In genomic region chr11:126061707-126062678, GRCh38 we compare ENCODE assay signal across 8 cellular contexts. TPM values are rescaled to one million over a fixed set of nuclear protein-coding genes. Genes with fewer than 3 reads are reported as not detected.
DNase-seq lines count a peak whose midpoint lies in the region; ATAC-seq, FAIRE-seq and TF ChIP-seq lines count a peak whose summit lies in the region.

No MANE protein-coding gene starts in this region.

- no peaks in the 10 kb centered on the region for H4K20me1 ChIP-seq in keratinocyte (ENCODE audit: control insufficient read depth, extremely low read depth, insufficient read depth, low read length)

- H3K27ac ChIP-seq in RWPE1 (peak overlapping the region; percentile 82), keratinocyte (ENCODE audit: control insufficient read depth, insufficient read depth, low read length) (no peak overlapping the region)

- peak; percentile 72 for TF ChIP-seq CTCF in RWPE1 (conservative IDR thresholded peaks at IDR 0.05; ENCODE audit: low read depth)
- peak; percentile 68 to 81 (median 74) for TF ChIP-seq CTCF in keratinocyte (optimal IDR thresholded peaks at IDR 0.05 in 1 of 3, IDR thresholded peaks at IDR 0.05 in 1 of 3, conservative IDR thresholded peaks at IDR 0.05 in 1 of 3; ENCODE audit: extremely low read depth in 1 of 3, insufficient read depth in 2 of 3, low read length in 3 of 3)

- H3K9ac ChIP-seq in keratinocyte (ENCODE audit: control insufficient read depth, extremely low read depth, insufficient read depth, low read length), result no peak overlapping the region

- POLR2A ChIA-PET in RWPE1 (lab: Yijun Ruan, JAX; ENCODE audit: low non-redundant PET), result interaction anchor here (0.5 kb wide), 1 partner anchor 795 kb away, joined by 3 read pairs; no protein-coding TSS in a partner anchor

- ATAC-seq in HG02970 (IDR thresholded peaks at IDR 0.05; ENCODE audit: low FRiP score, unreplicated experiment), result no peak

- no peaks in the 10 kb centered on the region for H3K79me2 ChIP-seq in keratinocyte (ENCODE audit: control insufficient read depth, insufficient read depth, low read length)

- peak overlapping the region; percentile 49 to 75 (median 67) for H3K4me3 ChIP-seq in keratinocyte (ENCODE audit: control insufficient read depth in 2 of 3, extremely low read depth in 1 of 3, insufficient read depth in 2 of 3, low read depth in 1 of 3, low read length in 3 of 3)

- peaks cover 7% of the 10 kb centered on the region for H3K4me1 ChIP-seq in keratinocyte (ENCODE audit: control insufficient read depth, extremely low read depth, insufficient read depth, low read length)

- dilution Hi-C loops in keratinocyte (cut with MboI; ENCODE audit: extremely low pct_ligation_motif_present, low sequenced_read_pairs), result no loop called here

- no peaks in the 10 kb centered on the region for H3K36me3 ChIP-seq in keratinocyte (ENCODE audit: control insufficient read depth in 2 of 2, extremely low read depth in 1 of 2, insufficient read depth in 2 of 2, low read length in 2 of 2)

- peak; percentile 41 for DNase-seq in NCI-H1436 (lab: John Stamatoyannopoulos, UW)
- DNase-seq in NCI-H1436 treated with DMSO at 0.1 percent for 48 hours (lab: John Stamatoyannopoulos, UW), result no peak
- DNase-seq in HT-29 (ENCODE audit: low spot score), result peak; percentile 81
- DNase-seq in RWPE1 (ENCODE audit: low spot score), result peak; percentile 57
- DNase-seq in T47D (ENCODE audit: low read depth in 1 of 2, low spot score in 1 of 2), result peak; percentile 86 to 87
- no peak for DNase-seq in keratinocyte (ENCODE audit: low read depth, low spot score)
- DNase-seq in stimulated activated CD4-positive, alpha-beta T cell treated with anti-CD3 and anti-CD28 coated beads, Interleukin-12 subunit alpha, Interleukin-12 subunit beta, amount 100 ng/mL, for 48 hours (ENCODE audit: low read depth in 2 of 3, low spot score in 1 of 3), result peak in 2 of 3 donors; percentile 5 to 6

- H3K27me3 ChIP-seq in keratinocyte (ENCODE audit: control insufficient read depth, extremely low read depth, insufficient read depth, low read length), result peaks cover 35% of the 10 kb centered on the region

- no peaks in the 10 kb centered on the region for H3K9me1 ChIP-seq in keratinocyte (ENCODE audit: control insufficient read depth, extremely low read depth, insufficient read depth, low read length)

- in situ Hi-C loops in T47D (cut with HindIII; ENCODE audit: low pct_unique_long_range_greater_than_20kb, low sequenced_read_pairs), result no loop called here

- CTCF ChIA-PET in RWPE1 (lab: Yijun Ruan, JAX), result interaction anchor here (0.7 to 1.4 kb wide), 8 partner anchors 52 to 635 kb away, joined by 3 to 10 read pairs (median 4); no protein-coding TSS in a partner anchor

- H3K4me2 ChIP-seq in keratinocyte (ENCODE audit: control insufficient read depth, extremely low read depth, insufficient read depth, low read depth, low read length), result peak overlapping the region; percentile 82

- FAIRE-seq in keratinocyte (lab: Jason Lieb, UNC), result peak; percentile 94

- H3K9me3 ChIP-seq in keratinocyte (ENCODE audit: control insufficient read depth, low read depth, low read length), result no peaks in the 10 kb centered on the region

- peak overlapping the region; percentile 20 for H2AFZ ChIP-seq in keratinocyte (ENCODE audit: control insufficient read depth, low read length)

RNA-seq across cellular contexts. Expression of gene CDON, which starts 0.7 kb away (rescaled TPM):
- 4.7 and 4.8 TPM in 2 replicates for total RNA-seq in HT-29 (2014; rRNA removed; shearing (Covaris generic))
- polyA plus RNA-seq in keratinocyte, result 1.0 to 1.6 TPM (median 1.4 TPM) in 3 replicates
- polyA plus RNA-seq in keratinocyte (2011; ENCODE audit: low read depth), result 0.84 TPM
- polyA plus RNA-seq in keratinocyte (2011; cell fraction: cytosol; rRNA removed), result 0.64 and 0.66 TPM in 2 replicates
- polyA plus RNA-seq in keratinocyte (2011; cell fraction: nucleus; rRNA removed), result 1.7 and 1.9 TPM in 2 replicates
- polyA plus RNA-seq in keratinocyte (2012; ENCODE audit: low replicate concordance), result 0.56 and 1.8 TPM in 2 replicates
- 2.9 to 5.3 TPM (median 3.3 TPM) in 3 replicates for polyA minus RNA-seq in keratinocyte
- polyA minus RNA-seq in keratinocyte (2011; cell fraction: cytosol; rRNA and poly(A)+ RNA removed), result 1.5 TPM
- polyA minus RNA-seq in keratinocyte (2011; cell fraction: nucleus; rRNA and poly(A)+ RNA removed), result 2.7 and 4.7 TPM in 2 replicates

Comparison
In these comparisons a context has a peak if more than half of its experiments do, and no peak if none do; other contexts are left out.
1. DNase-seq: peak in NCI-H1436 (single experiment), HT-29 (single experiment), RWPE1 (single experiment), T47D (2 of 2) and stimulated activated CD4-positive, alpha-beta T cell treated with anti-CD3 and anti-CD28 coated beads, Interleukin-12 subunit alpha, Interleukin-12 subunit beta, amount 100 ng/mL, for 48 hours (2 of 3); none in NCI-H1436 treated with DMSO at 0.1 percent for 48 hours (single experiment) and keratinocyte (single experiment).